ENCODE assay signal across 8 cellular contexts in genomic region chr10:69318997-69319727, GRCh38. TPM values are rescaled to one million over a fixed set of nuclear protein-coding genes. Genes with fewer than 3 reads are reported as not detected.
DNase-seq lines count a peak whose midpoint lies in the region; ATAC-seq lines count a peak whose summit lies in the region.

No MANE protein-coding gene starts in this region.

- no peaks in the 10 kb centered on the region for H3K27me3 Mint-ChIP-seq in stimulated activated memory B cell treated with anti-CD40 and anti-IgM and Interleukin-4, amounts not matched to agents 10 μg/mL and 1 μg/mL and 100 μg/mL, for 72 hours

- peak overlapping the region; percentile 81 for H3K4me3 ChIP-seq in MG63

- peak; percentile 51 for DNase-seq in ELF-1 (ENCODE audit: low read depth, low spot score)
- peak; percentile 63 for DNase-seq in MG63
- peak; percentile 88 for DNase-seq in activated CD8-positive, alpha-beta memory T cell treated with anti-CD3 and anti-CD28 coated beads, Interleukin-2, amount 50 U/mL, for 48 hours
- peak; percentile 61 for DNase-seq in epidermal melanocyte (ENCODE audit: insufficient read length, low spot score)
- peak; percentile 83 for DNase-seq in myocyte (ENCODE audit: low read depth)
- no peak for DNase-seq in putamen (ENCODE audit: low spot score)

- H3K27me3 ChIP-seq in MG63 = no peaks in the 10 kb centered on the region

- H3K27ac Mint-ChIP-seq in stimulated activated memory B cell treated with anti-CD40 and anti-IgM and Interleukin-4, amounts not matched to agents 10 μg/mL and 1 μg/mL and 100 μg/mL, for 72 hours = peak overlapping the region; percentile 90

- H3K36me3 Mint-ChIP-seq in stimulated activated memory B cell treated with anti-CD40 and anti-IgM and Interleukin-4, amounts not matched to agents 10 μg/mL and 1 μg/mL and 100 μg/mL, for 72 hours = no peaks in the 10 kb centered on the region

- no peaks in the 10 kb centered on the region for H3K9me3 Mint-ChIP-seq in stimulated activated memory B cell treated with anti-CD40 and anti-IgM and Interleukin-4, amounts not matched to agents 10 μg/mL and 1 μg/mL and 100 μg/mL, for 72 hours

- H3K4me1 Mint-ChIP-seq in stimulated activated memory B cell treated with anti-CD40 and anti-IgM and Interleukin-4, amounts not matched to agents 10 μg/mL and 1 μg/mL and 100 μg/mL, for 72 hours = peaks cover 36% of the 10 kb centered on the region

- peaks cover 2% of the 10 kb centered on the region; the same call in 1 of the 2 replicates for H3K36me3 ChIP-seq in MG63

- peak overlapping the region; percentile 94 for H3K4me3 Mint-ChIP-seq in stimulated activated memory B cell treated with anti-CD40 and anti-IgM and Interleukin-4, amounts not matched to agents 10 μg/mL and 1 μg/mL and 100 μg/mL, for 72 hours

- no peaks in the 10 kb centered on the region for H3K9me3 ChIP-seq in MG63

- ATAC-seq in GM21737 (IDR thresholded peaks at IDR 0.05; ENCODE audit: unreplicated experiment) = peak; percentile 10
- ATAC-seq in stimulated activated memory B cell treated with anti-CD40 and anti-IgM and Interleukin-4, amounts not matched to agents 10 μg/mL and 1 μg/mL and 100 μg/mL, for 72 hours = peak; percentile 38

RNA-seq across cellular contexts. Expression of gene HK1, which starts 40.9 kb away (rescaled TPM):
- total RNA-seq in MG63 (2014; rRNA removed; shearing (Covaris generic); ENCODE audit: low replicate concordance) = 72.2 and 83.2 TPM in 2 replicates
- total RNA-seq in myocyte = 63.7 and 79.2 TPM in 2 replicates
- 171 TPM for polyA plus RNA-seq in myocyte (2012)
